In genomic region chr19:17605117-17605516, GRCh38 we compare ENCODE assay signal across 17 cellular contexts. TPM values are rescaled to one million over a fixed set of nuclear protein-coding genes. Genes with fewer than 3 reads are reported as not detected.
DNase-seq lines count a peak whose midpoint lies in the region; TF ChIP-seq lines count a peak whose summit lies in the region.
"Had no signal": no experiment of that assay in that cellular context is flagged by ENCODE, and none has a peak within 500 bp of the region (broad histone marks: within the 10 kb centered on the region; RNA-seq: fewer than 3 reads in every experiment).

No MANE protein-coding gene starts in this region.

- H3K36me3 Mint-ChIP-seq in Caco-2 (ENCODE audit: insufficient read depth, unreplicated experiment) = peaks cover 25% of the 10 kb centered on the region
- H3K36me3 Mint-ChIP-seq in endodermal cell (ENCODE audit: low read depth) = peaks cover 3% of the 10 kb centered on the region
- H3K36me3 Mint-ChIP-seq in activated naive CD4-positive, alpha-beta T cell treated with anti-CD3 and anti-CD28 coated beads, Interleukin-2, amount 10 ng/mL, durations not matched to agents 7 days and 5 days = no peaks in the 10 kb centered on the region
- H3K36me3 Mint-ChIP-seq: activated naive CD8-positive, alpha-beta T cell treated with anti-CD3 and anti-CD28 coated beads, Interleukin-2, amount 10 ng/mL, durations not matched to agents 7 days and 5 days; type B pancreatic cell had no signal

- H3K27me3 ChIP-seq in A673 (replicated peaks; ENCODE audit: insufficient read depth, low read depth, low read length, poor library complexity) = no peaks in the 10 kb centered on the region
- no peaks in the 10 kb centered on the region for H3K27me3 ChIP-seq in Caco-2 (replicated peaks; ENCODE audit: control insufficient read depth, insufficient read depth, low read length)
- no peaks in the 10 kb centered on the region; the same call in 1 of the 2 replicates for H3K27me3 ChIP-seq in OCI-LY1 (ENCODE audit: insufficient read depth, low read length)
- H3K27me3 ChIP-seq in endodermal cell (ENCODE audit: control insufficient read depth, insufficient read depth, low read length, poor library complexity, severe bottlenecking) = no peaks in the 10 kb centered on the region
- peaks cover 0 to 7% of the 10 kb centered on the region in 2 donors for H3K27me3 ChIP-seq in breast epithelium

- peaks cover 6% of the 10 kb centered on the region for H3K4me1 Mint-ChIP-seq in Caco-2 (ENCODE audit: low read depth, unreplicated experiment)
- peaks cover 8% of the 10 kb centered on the region for H3K4me1 Mint-ChIP-seq in endodermal cell
- peaks cover 10% of the 10 kb centered on the region for H3K4me1 Mint-ChIP-seq in activated naive CD4-positive, alpha-beta T cell treated with anti-CD3 and anti-CD28 coated beads, Interleukin-2, amount 10 ng/mL, durations not matched to agents 7 days and 5 days

- DNase-seq in A673 (ENCODE audit: low spot score) (no peak), Caco-2 (no peak), endodermal cell (no peak), breast epithelium (ENCODE audit: low spot score in 2 of 2) (no peak), putamen (ENCODE audit: low spot score) (no peak)
- no peak for DNase-seq in activated naive CD4-positive, alpha-beta T cell treated with anti-CD3 and anti-CD28 coated beads, Interleukin-2, amount 10 ng/mL, durations not matched to agents 7 days and 5 days
- DNase-seq in stimulated activated CD8-positive, alpha-beta memory T cell treated with anti-CD3 and anti-CD28 coated beads, Interleukin-4, amount 100 ng/mL, for 48 hours = no peak
- DNase-seq: KBM-7, NCI-H774, PC-3, SHP77 treated with DMSO at 0.1 percent for 48 hours, T-helper 1 cell had no signal

- BruUV-seq in A673 (replicated peaks; lab: Mats Ljungman, UMichigan) (no TSS peak), Caco-2 (replicated peaks; lab: Mats Ljungman, UMichigan) (no TSS peak)

- H3K27ac ChIP-seq in A673 (ENCODE audit: low read depth, low read length, poor library complexity, severe bottlenecking) (no peak overlapping the region), OCI-LY1 (ENCODE audit: low read depth, low read length, poor library complexity, severe bottlenecking) (no peak overlapping the region), endodermal cell (ENCODE audit: low read depth, low read length) (no peak overlapping the region), breast epithelium (no peak overlapping the region)
- H3K27ac ChIP-seq: prostate gland had no signal

- H3K36me3 ChIP-seq in A673 (ENCODE audit: insufficient read depth, low read length, poor library complexity, severe bottlenecking) (no peaks in the 10 kb centered on the region), Caco-2 (ENCODE audit: control insufficient read depth, insufficient read depth, low read length) (no peaks in the 10 kb centered on the region), OCI-LY1 (ENCODE audit: insufficient read depth, low read length) (no peaks in the 10 kb centered on the region), endodermal cell (ENCODE audit: control insufficient read depth, insufficient read depth, low read length) (no peaks in the 10 kb centered on the region), breast epithelium (no peaks in the 10 kb centered on the region)
- H3K36me3 ChIP-seq: neutrophil, prostate gland had no signal

- peak overlapping the region; percentile 73 for H3K4me3 Mint-ChIP-seq in Caco-2 (ENCODE audit: unreplicated experiment)
- no peak overlapping the region for H3K4me3 Mint-ChIP-seq in endodermal cell
- H3K4me3 Mint-ChIP-seq in activated naive CD4-positive, alpha-beta T cell treated with anti-CD3 and anti-CD28 coated beads, Interleukin-2, amount 10 ng/mL, durations not matched to agents 7 days and 5 days = no peak overlapping the region
- H3K4me3 Mint-ChIP-seq: activated naive CD8-positive, alpha-beta T cell treated with anti-CD3 and anti-CD28 coated beads, Interleukin-2, amount 10 ng/mL, durations not matched to agents 7 days and 5 days had no signal

- TF ChIP-seq CTCF in A673 (conservative IDR thresholded peaks at IDR 0.05; ENCODE audit: low read depth, low read length) (no peak), Caco-2 (IDR thresholded peaks at IDR 0.05; ENCODE audit: insufficient read depth in 1 of 2, low read depth in 1 of 2, low read length in 1 of 2, severe bottlenecking in 1 of 2, unreplicated experiment in 1 of 2) (no peak), OCI-LY1 (IDR thresholded peaks at IDR 0.05; ENCODE audit: low read length) (no peak), endodermal cell (conservative IDR thresholded peaks at IDR 0.05) (no peak), breast epithelium (IDR thresholded peaks at IDR 0.05) (no peak)

- no peak for TF ChIP-seq POLR2A in breast epithelium (IDR thresholded peaks at IDR 0.05)

- intact Hi-C loops in A673 (cut with micrococcal nuclease; ENCODE audit: unreplicated experiment) (loop anchor here (10.0 kb wide), 1 partner anchor 250 kb away; the partner anchor contains the start of gene RPL18A), Caco-2 (cut with micrococcal nuclease; ENCODE audit: unreplicated experiment) (loop anchor here (5.0 to 10.0 kb wide), 2 partner anchors 48 to 150 kb away; partner anchors contain the start of genes COLGALT1 and FCHO1), breast epithelium (cut with DNase I; ENCODE audit: low total_unique reads) (no loop called here)

- CTCF ChIA-PET in A673 (lab: Charles Lee) (interaction anchor here (0.5 kb wide), 2 partner anchors 15 to 133 kb away, joined by 3 to 6 read pairs; no protein-coding TSS in a partner anchor), Caco-2 (lab: Charles Lee) (interaction anchor here (1.4 to 1.7 kb wide), 2 partner anchors 31 to 134 kb away, joined by 4 read pairs; partner anchors contain the start of gene SLC27A1)
- CTCF ChIA-PET in activated naive CD4-positive, alpha-beta T cell treated with anti-CD3 and anti-CD28 coated beads, Interleukin-2, amount 10 ng/mL, durations not matched to agents 7 days and 5 days (lab: Charles Lee) = interaction anchor here (1.4 to 2.2 kb wide), 2 partner anchors 9 to 17 kb away, joined by 3 to 13 read pairs; no protein-coding TSS in a partner anchor

- H3K79me2 ChIP-seq in OCI-LY1 (ENCODE audit: insufficient read depth, low read length) = no peaks in the 10 kb centered on the region

- H3K9ac ChIP-seq in OCI-LY1 (ENCODE audit: low read length) (peak overlapping the region; percentile 33; the same call in 1 of the 2 replicates), endodermal cell (ENCODE audit: extremely low read depth, low read length, poor library complexity, severe bottlenecking) (no peak overlapping the region)

- no peaks in the 10 kb centered on the region for H3K9me3 Mint-ChIP-seq in Caco-2 (ENCODE audit: unreplicated experiment)
- no peaks in the 10 kb centered on the region for H3K9me3 Mint-ChIP-seq in endodermal cell
- H3K9me3 Mint-ChIP-seq in activated naive CD4-positive, alpha-beta T cell treated with anti-CD3 and anti-CD28 coated beads, Interleukin-2, amount 10 ng/mL, durations not matched to agents 7 days and 5 days = no peaks in the 10 kb centered on the region
- H3K9me3 Mint-ChIP-seq: activated naive CD8-positive, alpha-beta T cell treated with anti-CD3 and anti-CD28 coated beads, Interleukin-2, amount 10 ng/mL, durations not matched to agents 7 days and 5 days; type B pancreatic cell had no signal

- H3F3A ChIP-seq in OCI-LY1 (ENCODE audit: insufficient read depth, low read length) = no peaks in the 10 kb centered on the region

- H3K27me3 Mint-ChIP-seq in Caco-2 (ENCODE audit: insufficient read depth, unreplicated experiment) (no peaks in the 10 kb centered on the region), endodermal cell (ENCODE audit: insufficient read depth) (peaks cover 25% of the 10 kb centered on the region)
- peaks cover 69% of the 10 kb centered on the region for H3K27me3 Mint-ChIP-seq in activated naive CD4-positive, alpha-beta T cell treated with anti-CD3 and anti-CD28 coated beads, Interleukin-2, amount 10 ng/mL, durations not matched to agents 7 days and 5 days

- no peaks in the 10 kb centered on the region for H4K20me1 ChIP-seq in OCI-LY1 (ENCODE audit: insufficient read depth, low read length)

- peaks cover 10% of the 10 kb centered on the region for H3K4me1 ChIP-seq in A673 (ENCODE audit: insufficient read depth, low read length, poor library complexity, severe bottlenecking)
- H3K4me1 ChIP-seq in Caco-2 = no peaks in the 10 kb centered on the region
- H3K4me1 ChIP-seq in OCI-LY1 (ENCODE audit: insufficient read depth, low read length, severe bottlenecking) = peaks cover 14% of the 10 kb centered on the region
- H3K4me1 ChIP-seq in endodermal cell (ENCODE audit: control insufficient read depth, insufficient read depth, low read length) = no peaks in the 10 kb centered on the region
- peaks cover 0 to 5% of the 10 kb centered on the region in 2 donors for H3K4me1 ChIP-seq in breast epithelium

- no peak overlapping the region for H2AFZ ChIP-seq in OCI-LY1 (ENCODE audit: low read length)

- H3K9me2 ChIP-seq in OCI-LY1 (ENCODE audit: low read depth, low read length) = no peaks in the 10 kb centered on the region

- H3K4me2 ChIP-seq in OCI-LY1 (ENCODE audit: low read length) = peak overlapping the region; percentile 73; the same call in 1 of the 2 replicates

- WGBS in endodermal cell (ENCODE audit: insufficient coverage in 1 of 2, insufficient read length in 1 of 2), 2 experiments = 85% methylated on average over 8 of the region's 8 CpGs; no CpG with 5 or more reads in 1 of the 2 experiments

- H3K27ac Mint-ChIP-seq in Caco-2 (ENCODE audit: unreplicated experiment) = no peak overlapping the region
- H3K27ac Mint-ChIP-seq in endodermal cell = no peak overlapping the region
- H3K27ac Mint-ChIP-seq in activated naive CD4-positive, alpha-beta T cell treated with anti-CD3 and anti-CD28 coated beads, Interleukin-2, amount 10 ng/mL, durations not matched to agents 7 days and 5 days = no peak overlapping the region
- H3K27ac Mint-ChIP-seq: type B pancreatic cell had no signal

- POLR2A ChIA-PET in A673 (lab: Charles Lee; ENCODE audit: low non-redundant PET) (no interaction called here), Caco-2 (lab: Charles Lee) (no interaction called here)

- H3K4me3 ChIP-seq in A673 (ENCODE audit: low read depth, low read length, poor library complexity, severe bottlenecking) (peak overlapping the region; percentile 49), Caco-2 (ENCODE audit: low read depth, low read length) (peak overlapping the region; percentile 65), OCI-LY1 (ENCODE audit: low read depth, low read length, poor library complexity, severe bottlenecking) (peak overlapping the region; percentile 60), endodermal cell (ENCODE audit: low read length) (peak overlapping the region; percentile 78), breast epithelium (no peak overlapping the region)

- H3K9me3 ChIP-seq in A673 (ENCODE audit: low read depth, low read length, poor library complexity, severe bottlenecking) (no peaks in the 10 kb centered on the region), Caco-2 (no peaks in the 10 kb centered on the region), OCI-LY1 (ENCODE audit: low read length) (no peaks in the 10 kb centered on the region), endodermal cell (ENCODE audit: control insufficient read depth, low read length) (no peaks in the 10 kb centered on the region), breast epithelium (no peaks in the 10 kb centered on the region)
- H3K9me3 ChIP-seq: neutrophil, prostate gland had no signal

RNA-seq across cellular contexts. Expression of gene COLGALT1, which starts 49.7 kb away (rescaled TPM):
- total RNA-seq in A673 (2021) (91.3 and 93.5 TPM in 2 replicates), Caco-2 (2022) (80.1 and 81.9 TPM in 2 replicates), endodermal cell (10 to 100 TPM; 61.2 to 68.3 TPM), breast epithelium (10 to 100 TPM; 45.1 to 99.9 (median 57.0) TPM)
- 52.8 TPM for polyA plus RNA-seq in endodermal cell (2013, experiment 1 of 2)
- polyA plus RNA-seq in endodermal cell (2013, experiment 2 of 2) = 49.6 TPM

Comparison
In these comparisons a context has a peak if more than half of its experiments do, and no peak if none do; other contexts are left out.
1. H3K4me3 ChIP-seq: peak in A673 (single experiment), Caco-2 (single experiment), OCI-LY1 (single experiment) and endodermal cell (single experiment); none in breast epithelium (0 of 3).